Comparison of ENCODE assay signal across 7 cellular contexts in the genomic region with DNA sequence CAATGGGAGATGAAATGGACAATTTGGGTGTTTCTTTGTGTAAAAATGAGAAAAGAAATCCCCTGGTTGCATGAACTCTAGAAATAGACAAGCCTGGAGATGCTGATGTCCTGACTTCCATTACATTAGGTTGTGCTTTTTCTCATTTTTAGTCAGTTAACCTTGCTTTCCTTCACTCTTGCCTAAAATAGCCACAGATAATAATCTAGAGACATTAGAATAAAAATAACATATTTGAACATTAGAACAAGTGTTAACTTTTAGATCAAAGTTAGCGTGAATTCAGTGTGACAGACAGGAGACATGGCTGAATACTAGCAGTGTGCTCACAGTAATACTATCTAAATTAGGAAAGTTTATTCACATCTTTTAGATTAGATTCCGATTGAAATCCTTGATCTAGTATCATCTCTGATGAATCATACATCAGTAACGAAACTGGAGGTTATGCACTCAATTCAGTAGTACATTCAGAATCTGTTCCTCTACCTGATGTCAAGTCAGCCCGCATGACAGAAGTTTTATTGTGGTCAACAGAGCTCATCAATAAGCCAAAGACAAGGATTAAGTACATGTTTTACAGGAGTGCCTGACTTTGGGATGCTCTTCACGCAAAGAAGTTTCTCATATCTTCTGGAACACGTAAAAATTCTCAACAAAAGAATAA.
A peak's percentile ranks its signal among the peaks of the same experiment; 100 is the strongest.
DNase-seq lines count a peak whose midpoint lies in the region; ATAC-seq lines count a peak whose summit lies in the region.
"Not testable (repeated sequence)": the region's sequence is repeated elsewhere in the genome, so short reads cannot be mapped to it uniquely, and the experiment has no call there.

No MANE protein-coding gene starts in this region.

- POLR2A ChIA-PET in activated CD4-positive, alpha-beta memory T cell treated with anti-CD3 and anti-CD28 coated beads, Interleukin-2, amount 10 ng/mL, durations not matched to agents 7 days and 5 days (lab: Charles Lee), result interaction anchor here (1.2 kb wide), 1 partner anchor 8 kb away, joined by 5 read pairs; no protein-coding TSS in a partner anchor

- H3K4me1 Mint-ChIP-seq in T-helper 1 cell treated with Interleukin-12 subunit alpha and Interleukin-12 subunit beta and Interleukin-4 antibody, amounts not matched to agents 30 μg/mL and 1 μg/mL, for 36 hours (ENCODE audit: low read depth), result peaks cover 11% of the 10 kb centered on the region
- H3K4me1 Mint-ChIP-seq in activated CD4-positive, alpha-beta memory T cell treated with anti-CD3 and anti-CD28 coated beads, Interleukin-2, amount 10 ng/mL, durations not matched to agents 7 days and 5 days, result peaks cover 29% of the 10 kb centered on the region
- H3K4me1 Mint-ChIP-seq in activated T-helper 2 cell treated with anti-CD3 and anti-CD28 coated beads, Interferon-gamma antibody, Interleukin-2, Interleukin-4, amounts not matched to agents 10 μg/mL and 5 μg/mL and 100 μg/mL, durations not matched to agents 14 hours and 24 hours and 36 hours (ENCODE audit: low read depth), result peaks cover 22% of the 10 kb centered on the region
- H3K4me1 Mint-ChIP-seq in natural killer cell treated with Interleukin-12 subunit alpha and Interleukin-12 subunit beta and Interleukin-15 and Interleukin-18, amount 100 ng/mL, for 72 hours (ENCODE audit: low read depth in 2 of 2); stimulated activated naive B cell treated with anti-CD40 and anti-IgM and Interleukin-4, amounts not matched to agents 10 μg/mL and 1 μg/mL and 100 μg/mL, for 72 hours: not testable (repeated sequence)

- ATAC-seq in GM18502 (IDR thresholded peaks at IDR 0.05; ENCODE audit: poor library complexity, unreplicated experiment) (peak; percentile 61), HG02610 (IDR thresholded peaks at IDR 0.05; ENCODE audit: unreplicated experiment) (peak; percentile 60)
- ATAC-seq in natural killer cell treated with Interleukin-12 subunit alpha and Interleukin-12 subunit beta and Interleukin-15 and Interleukin-18, amount 100 ng/mL, for 72 hours, result peak in 1 of 2 donors; percentile 63
- ATAC-seq in stimulated activated naive B cell treated with anti-CD40 and anti-IgM and Interleukin-4, amounts not matched to agents 10 μg/mL and 1 μg/mL and 100 μg/mL, for 72 hours (replicated peaks), result peak; percentile 83 to 84

- not testable (repeated sequence) for H3K36me3 Mint-ChIP-seq in T-helper 1 cell treated with Interleukin-12 subunit alpha and Interleukin-12 subunit beta and Interleukin-4 antibody, amounts not matched to agents 30 μg/mL and 1 μg/mL, for 36 hours (ENCODE audit: low read depth); activated CD4-positive, alpha-beta memory T cell treated with anti-CD3 and anti-CD28 coated beads, Interleukin-2, amount 10 ng/mL, durations not matched to agents 7 days and 5 days (ENCODE audit: low read depth); activated T-helper 2 cell treated with anti-CD3 and anti-CD28 coated beads, Interferon-gamma antibody, Interleukin-2, Interleukin-4, amounts not matched to agents 10 μg/mL and 5 μg/mL and 100 μg/mL, durations not matched to agents 14 hours and 24 hours and 36 hours (ENCODE audit: low read depth); natural killer cell treated with Interleukin-12 subunit alpha and Interleukin-12 subunit beta and Interleukin-15 and Interleukin-18, amount 100 ng/mL, for 72 hours; stimulated activated naive B cell treated with anti-CD40 and anti-IgM and Interleukin-4, amounts not matched to agents 10 μg/mL and 1 μg/mL and 100 μg/mL, for 72 hours

- H3K9me3 Mint-ChIP-seq in T-helper 1 cell treated with Interleukin-12 subunit alpha and Interleukin-12 subunit beta and Interleukin-4 antibody, amounts not matched to agents 30 μg/mL and 1 μg/mL, for 36 hours; activated CD4-positive, alpha-beta memory T cell treated with anti-CD3 and anti-CD28 coated beads, Interleukin-2, amount 10 ng/mL, durations not matched to agents 7 days and 5 days; activated T-helper 2 cell treated with anti-CD3 and anti-CD28 coated beads, Interferon-gamma antibody, Interleukin-2, Interleukin-4, amounts not matched to agents 10 μg/mL and 5 μg/mL and 100 μg/mL, durations not matched to agents 14 hours and 24 hours and 36 hours; natural killer cell treated with Interleukin-12 subunit alpha and Interleukin-12 subunit beta and Interleukin-15 and Interleukin-18, amount 100 ng/mL, for 72 hours; stimulated activated naive B cell treated with anti-CD40 and anti-IgM and Interleukin-4, amounts not matched to agents 10 μg/mL and 1 μg/mL and 100 μg/mL, for 72 hours: not testable (repeated sequence)

- not testable (repeated sequence) for DNase-seq in activated CD4-positive, alpha-beta memory T cell treated with anti-CD3 and anti-CD28 coated beads, Interleukin-2, amount 10 ng/mL, durations not matched to agents 7 days and 5 days; activated T-helper 2 cell treated with anti-CD3 and anti-CD28 coated beads, Interferon-gamma antibody, Interleukin-2, Interleukin-4, amounts not matched to agents 10 μg/mL and 5 μg/mL and 100 μg/mL, durations not matched to agents 14 hours and 24 hours and 36 hours (ENCODE audit: low spot score); natural killer cell treated with Interleukin-12 subunit alpha and Interleukin-12 subunit beta and Interleukin-15 and Interleukin-18, amount 100 ng/mL, for 72 hours (ENCODE audit: low spot score); stimulated activated naive B cell treated with anti-CD40 and anti-IgM and Interleukin-4, amounts not matched to agents 10 μg/mL and 1 μg/mL and 100 μg/mL, for 72 hours

- H3K4me3 Mint-ChIP-seq in T-helper 1 cell treated with Interleukin-12 subunit alpha and Interleukin-12 subunit beta and Interleukin-4 antibody, amounts not matched to agents 30 μg/mL and 1 μg/mL, for 36 hours; activated CD4-positive, alpha-beta memory T cell treated with anti-CD3 and anti-CD28 coated beads, Interleukin-2, amount 10 ng/mL, durations not matched to agents 7 days and 5 days; natural killer cell treated with Interleukin-12 subunit alpha and Interleukin-12 subunit beta and Interleukin-15 and Interleukin-18, amount 100 ng/mL, for 72 hours; stimulated activated naive B cell treated with anti-CD40 and anti-IgM and Interleukin-4, amounts not matched to agents 10 μg/mL and 1 μg/mL and 100 μg/mL, for 72 hours: not testable (repeated sequence)
- peak overlapping the region; percentile 7 for H3K4me3 Mint-ChIP-seq in activated T-helper 2 cell treated with anti-CD3 and anti-CD28 coated beads, Interferon-gamma antibody, Interleukin-2, Interleukin-4, amounts not matched to agents 10 μg/mL and 5 μg/mL and 100 μg/mL, durations not matched to agents 14 hours and 24 hours and 36 hours (ENCODE audit: low read depth)

- intact Hi-C loops in activated T-helper 2 cell treated with anti-CD3 and anti-CD28 coated beads, Interferon-gamma antibody, Interleukin-2, Interleukin-4, amounts not matched to agents 10 μg/mL and 5 μg/mL and 100 μg/mL, durations not matched to agents 14 hours and 24 hours and 36 hours (cut with micrococcal nuclease), result not testable (repeated sequence)

- CTCF ChIA-PET in activated CD4-positive, alpha-beta memory T cell treated with anti-CD3 and anti-CD28 coated beads, Interleukin-2, amount 10 ng/mL, durations not matched to agents 7 days and 5 days (lab: Charles Lee), result interaction anchor here (0.8 to 2.5 kb wide), 5 partner anchors 13 to 166 kb away, joined by 3 to 14 read pairs (median 3); no protein-coding TSS in a partner anchor

- peak overlapping the region; percentile 47 for H3K27ac Mint-ChIP-seq in T-helper 1 cell treated with Interleukin-12 subunit alpha and Interleukin-12 subunit beta and Interleukin-4 antibody, amounts not matched to agents 30 μg/mL and 1 μg/mL, for 36 hours
- peak overlapping the region; percentile 4 for H3K27ac Mint-ChIP-seq in activated CD4-positive, alpha-beta memory T cell treated with anti-CD3 and anti-CD28 coated beads, Interleukin-2, amount 10 ng/mL, durations not matched to agents 7 days and 5 days
- peak overlapping the region; percentile 85 for H3K27ac Mint-ChIP-seq in activated T-helper 2 cell treated with anti-CD3 and anti-CD28 coated beads, Interferon-gamma antibody, Interleukin-2, Interleukin-4, amounts not matched to agents 10 μg/mL and 5 μg/mL and 100 μg/mL, durations not matched to agents 14 hours and 24 hours and 36 hours
- peak overlapping the region; percentile 23 to 44 for H3K27ac Mint-ChIP-seq in natural killer cell treated with Interleukin-12 subunit alpha and Interleukin-12 subunit beta and Interleukin-15 and Interleukin-18, amount 100 ng/mL, for 72 hours
- not testable (repeated sequence) for H3K27ac Mint-ChIP-seq in stimulated activated naive B cell treated with anti-CD40 and anti-IgM and Interleukin-4, amounts not matched to agents 10 μg/mL and 1 μg/mL and 100 μg/mL, for 72 hours

- H3K27me3 Mint-ChIP-seq in T-helper 1 cell treated with Interleukin-12 subunit alpha and Interleukin-12 subunit beta and Interleukin-4 antibody, amounts not matched to agents 30 μg/mL and 1 μg/mL, for 36 hours (ENCODE audit: low read depth); activated CD4-positive, alpha-beta memory T cell treated with anti-CD3 and anti-CD28 coated beads, Interleukin-2, amount 10 ng/mL, durations not matched to agents 7 days and 5 days; activated T-helper 2 cell treated with anti-CD3 and anti-CD28 coated beads, Interferon-gamma antibody, Interleukin-2, Interleukin-4, amounts not matched to agents 10 μg/mL and 5 μg/mL and 100 μg/mL, durations not matched to agents 14 hours and 24 hours and 36 hours (ENCODE audit: low read depth); natural killer cell treated with Interleukin-12 subunit alpha and Interleukin-12 subunit beta and Interleukin-15 and Interleukin-18, amount 100 ng/mL, for 72 hours; stimulated activated naive B cell treated with anti-CD40 and anti-IgM and Interleukin-4, amounts not matched to agents 10 μg/mL and 1 μg/mL and 100 μg/mL, for 72 hours: not testable (repeated sequence)
